ENCODE assay signal across 8 cellular contexts in genomic region chr19:41135390-41136384, GRCh38. TPM values are rescaled to one million over a fixed set of nuclear protein-coding genes. Genes with fewer than 3 reads are reported as not detected.
A peak's percentile ranks its signal among the peaks of the same experiment; 100 is the strongest.
DNase-seq lines count a peak whose midpoint lies in the region; ATAC-seq and TF ChIP-seq lines count a peak whose summit lies in the region.
"Not testable (repeated sequence)": the region's sequence is repeated elsewhere in the genome, so short reads cannot be mapped to it uniquely, and the experiment has no call there.

No MANE protein-coding gene starts in this region.

- peak overlapping the region; percentile 94 to 97 (median 95) for H3K4me3 Mint-ChIP-seq in immature natural killer cell

- not testable (repeated sequence) for TF ChIP-seq CTCF in BJ (IDR thresholded peaks at IDR 0.05; ENCODE audit: insufficient read depth, low read depth, low read length); neutrophil (IDR thresholded peaks at IDR 0.05)

- CTCF ChIA-PET in BJ (lab: Yijun Ruan, JAX): interaction anchor here (1.5 kb wide), 1 partner anchor 9 kb away, joined by 7 read pairs; no protein-coding TSS in a partner anchor

- not testable (repeated sequence) for H3K9me3 ChIP-seq in esophagus (ENCODE audit: control insufficient read depth in 2 of 2, insufficient read depth in 1 of 2, low read depth in 1 of 2, low read length in 1 of 2); neutrophil

- POLR2A ChIA-PET in BJ (lab: Charles Lee): not testable (repeated sequence)

- WGBS in esophagus, 2 donors: 11 to 19% methylated on average over 50 to 65 of the region's 76 CpGs

- not testable (repeated sequence) for H3K27me3 Mint-ChIP-seq in immature natural killer cell (ENCODE audit: low read depth in 3 of 3)

- peak overlapping the region in 1 of 2 donors; percentile 89 for H3K27ac ChIP-seq in esophagus (ENCODE audit: low read depth in 2 of 2, low read length in 1 of 2)
- not testable (repeated sequence) for H3K27ac ChIP-seq in neutrophil

- peaks cover 24 to 25% of the 10 kb centered on the region in 2 donors for H3K4me1 Mint-ChIP-seq in immature natural killer cell

- peak overlapping the region; percentile 79 to 97 (median 96) for H3K27ac Mint-ChIP-seq in immature natural killer cell

- DNase-seq in BJ (ENCODE audit: low read depth): not testable (repeated sequence)
- DNase-seq in amniotic epithelial cell (ENCODE audit: low read depth) (peak; percentile 80), immature natural killer cell (peak; percentile 58 to 70 (median 65))
- DNase-seq in stimulated activated CD4-positive, alpha-beta T cell treated with anti-CD3 and anti-CD28 coated beads, TNF-alpha, amount 100 ng/mL, for 4 hours (ENCODE audit: low read depth in 3 of 3): peak in 2 of 3 experiments; percentile 15 to 45

- peak; percentile 74 for ATAC-seq in HG03460 (IDR thresholded peaks at IDR 0.05; ENCODE audit: unreplicated experiment)
- peak; percentile 97 to 98 for ATAC-seq in activated CD4-positive, CD25-positive, alpha-beta regulatory T cell treated with anti-CD3 and anti-CD28 coated beads, Interleukin-2, amount 50 U/mL, for 24 hours

- H3K4me1 ChIP-seq in esophagus (ENCODE audit: control insufficient read depth in 2 of 2, insufficient read depth in 2 of 2, low read length in 1 of 2); neutrophil (ENCODE audit: control insufficient read depth in 1 of 2, insufficient read depth in 1 of 2, low read depth in 1 of 2, low read length in 1 of 2): not testable (repeated sequence)

- H3K9me3 Mint-ChIP-seq in immature natural killer cell: not testable (repeated sequence)

- peak overlapping the region; percentile 39 for H3K4me3 ChIP-seq in BJ (ENCODE audit: low read depth, low read length)
- peak overlapping the region; percentile 48 to 51 for H3K4me3 ChIP-seq in esophagus (ENCODE audit: low read depth in 1 of 2, low read length in 2 of 2)
- peak overlapping the region; percentile 43 to 50 for H3K4me3 ChIP-seq in neutrophil (ENCODE audit: low read depth in 1 of 2, low read length in 1 of 2)

- H3K36me3 ChIP-seq in BJ (ENCODE audit: control insufficient read depth, insufficient read depth, low read length); esophagus (ENCODE audit: control insufficient read depth in 2 of 2, insufficient read depth in 2 of 2, low read length in 1 of 2); neutrophil: not testable (repeated sequence)

- not testable (repeated sequence) for H3K36me3 Mint-ChIP-seq in immature natural killer cell

- H3K27me3 ChIP-seq in BJ (ENCODE audit: control insufficient read depth, insufficient read depth, low read length); esophagus (ENCODE audit: control insufficient read depth in 1 of 2, insufficient read depth in 2 of 2, low read length in 2 of 2): not testable (repeated sequence)
- H3K27me3 ChIP-seq in neutrophil: peaks cover 61% of the 10 kb centered on the region

RNA-seq across cellular contexts. Expression of gene CYP2F1, which starts 21.5 kb away (rescaled TPM):
- polyA plus RNA-seq in BJ (2011; rRNA removed) (not detected in 2 replicates), esophagus (1 to 10 TPM; 2.0 to 2.2 TPM), immature natural killer cell (not detected)
- not detected in 2 replicates for polyA minus RNA-seq in BJ (2011; rRNA and poly(A)+ RNA removed)

RNA-seq across cellular contexts. Expression of gene CYP2A13, which starts 47.4 kb away (rescaled TPM):
- polyA plus RNA-seq in BJ (2011; rRNA removed): not detected in 2 replicates
- polyA minus RNA-seq in BJ (2011; rRNA and poly(A)+ RNA removed): not detected in 2 replicates
- polyA plus RNA-seq in esophagus: not detected
- not detected for polyA plus RNA-seq in immature natural killer cell

RNA-seq across cellular contexts. Expression of gene CYP2S1, which starts 57.3 kb away (rescaled TPM):
- polyA plus RNA-seq in BJ (2011; rRNA removed): 0.27 and 0.53 TPM in 2 replicates
- 0.28 and 0.51 TPM in 2 replicates for polyA minus RNA-seq in BJ (2011; rRNA and poly(A)+ RNA removed)
- 10 to 100 TPM in 1 of 2 donors, 1 to 10 TPM in 1; 8.7 to 10.5 TPM for polyA plus RNA-seq in esophagus
- 1 to 10 TPM in 1 of 3 donors, under 1 TPM in 1, not detected in 1; 0.17 to 1.4 TPM for polyA plus RNA-seq in immature natural killer cell
